8 cellular contexts compared by ENCODE assay signal in the genomic region with DNA sequence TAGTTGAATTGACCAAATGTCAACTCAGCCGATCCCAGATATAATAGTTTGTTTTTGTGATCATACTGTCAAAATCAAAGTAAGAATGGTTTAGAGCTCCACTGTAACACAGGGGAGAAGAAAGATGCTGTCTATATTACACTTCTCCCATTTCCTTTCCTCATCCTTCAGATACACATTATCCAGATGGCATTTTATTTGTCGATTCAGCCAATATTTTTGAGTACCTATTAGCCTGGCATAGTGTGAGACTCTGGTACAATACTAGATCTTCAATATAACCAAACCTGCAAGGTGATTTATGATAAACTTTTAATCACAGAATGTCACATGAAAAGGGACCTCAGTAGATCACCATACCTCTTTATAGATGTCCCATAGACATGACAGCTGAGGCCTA. TPM values are rescaled to one million over a fixed set of nuclear protein-coding genes. Genes with fewer than 3 reads are reported as not detected.
DNase-seq lines count a peak whose midpoint lies in the region; ATAC-seq and TF ChIP-seq lines count a peak whose summit lies in the region.
"Had no signal": no experiment of that assay in that cellular context is flagged by ENCODE, and none has a peak within 500 bp of the region (broad histone marks: within the 10 kb centered on the region; RNA-seq: fewer than 3 reads in every experiment).

No MANE protein-coding gene starts in this region.

- peaks cover 7% of the 10 kb centered on the region for H3K4me1 Mint-ChIP-seq in endothelial cell (ENCODE audit: unreplicated experiment)
- H3K4me1 Mint-ChIP-seq in progenitor cell of endocrine pancreas (ENCODE audit: low read depth) = peaks cover 18% of the 10 kb centered on the region

- no peaks in the 10 kb centered on the region for H4K20me1 ChIP-seq in GM23248 (ENCODE audit: insufficient read depth)
- H4K20me1 ChIP-seq in OCI-LY1 (ENCODE audit: insufficient read depth, low read length) = no peaks in the 10 kb centered on the region

- H3K27me3 ChIP-seq in GM23248 (replicated peaks; ENCODE audit: insufficient read depth) (no peaks in the 10 kb centered on the region), OCI-LY1 (ENCODE audit: insufficient read depth, low read length) (no peaks in the 10 kb centered on the region), upper lobe of right lung (no peaks in the 10 kb centered on the region)

- H2AFZ ChIP-seq in GM23248 = no peak overlapping the region
- no peak overlapping the region for H2AFZ ChIP-seq in OCI-LY1 (ENCODE audit: low read length)

- H3K4me2 ChIP-seq in GM23248 (ENCODE audit: unreplicated experiment) = peak overlapping the region; percentile 92
- H3K4me2 ChIP-seq in OCI-LY1 (ENCODE audit: low read length) = peak overlapping the region; percentile 94

- H3K9me3 Mint-ChIP-seq in endothelial cell (ENCODE audit: unreplicated experiment) = no peaks in the 10 kb centered on the region
- H3K9me3 Mint-ChIP-seq in progenitor cell of endocrine pancreas (ENCODE audit: low read depth) = no peaks in the 10 kb centered on the region

- H3K9ac ChIP-seq in GM23248 (peak overlapping the region; percentile 87), OCI-LY1 (ENCODE audit: low read length) (no peak overlapping the region)

- peak overlapping the region; percentile 93 for H3K4me3 Mint-ChIP-seq in endothelial cell (ENCODE audit: unreplicated experiment)
- H3K4me3 Mint-ChIP-seq in progenitor cell of endocrine pancreas (ENCODE audit: low read depth) = peak overlapping the region; percentile 99

- TF ChIP-seq CTCF in OCI-LY1 (IDR thresholded peaks at IDR 0.05; ENCODE audit: low read length) (no peak), endothelial cell (IDR thresholded peaks at IDR 0.05; ENCODE audit: unreplicated experiment) (no peak), progenitor cell of endocrine pancreas (IDR thresholded peaks at IDR 0.05; ENCODE audit: unreplicated experiment) (no peak), GM10248 (IDR thresholded peaks at IDR 0.05; ENCODE audit: control extremely low read depth, extremely low read depth, low read depth, missing control alignments) (no peak), upper lobe of right lung (IDR thresholded peaks at IDR 0.05) (no peak)

- H3K79me2 ChIP-seq in GM23248 (ENCODE audit: insufficient read depth) (peaks cover 63% of the 10 kb centered on the region), OCI-LY1 (ENCODE audit: insufficient read depth, low read length) (no peaks in the 10 kb centered on the region)

- POLR2A ChIA-PET in GM10248 (lab: Yijun Ruan, JAX) = no interaction called here

- no peaks in the 10 kb centered on the region for H3K36me3 Mint-ChIP-seq in endothelial cell (ENCODE audit: low read depth, unreplicated experiment)
- peaks cover 2% of the 10 kb centered on the region for H3K36me3 Mint-ChIP-seq in progenitor cell of endocrine pancreas (ENCODE audit: insufficient read depth)

- intact Hi-C loops in upper lobe of right lung (cut with DNase I) = no loop called here

- DNase-seq in GM23248 (no peak), endothelial cell (ENCODE audit: low spot score) (no peak), progenitor cell of endocrine pancreas (ENCODE audit: low spot score, unreplicated experiment) (no peak), GM10248 (ENCODE audit: extremely low spot score) (no peak), upper lobe of right lung (no peak), islet precursor cell (no peak)

- no peaks in the 10 kb centered on the region for H3K9me3 ChIP-seq in GM23248 (ENCODE audit: low read depth)
- H3K9me3 ChIP-seq in OCI-LY1 (ENCODE audit: low read length) = no peaks in the 10 kb centered on the region
- H3K9me3 ChIP-seq in upper lobe of right lung = no peaks in the 10 kb centered on the region
- H3K9me3 ChIP-seq: prostate gland had no signal

- H3K27me3 Mint-ChIP-seq in endothelial cell (ENCODE audit: unreplicated experiment) (peaks cover 4% of the 10 kb centered on the region), progenitor cell of endocrine pancreas (no peaks in the 10 kb centered on the region)

- H3F3A ChIP-seq in GM23248 (ENCODE audit: insufficient read depth) = no peaks in the 10 kb centered on the region; the same call in 1 of the 2 replicates
- no peaks in the 10 kb centered on the region for H3F3A ChIP-seq in OCI-LY1 (ENCODE audit: insufficient read depth, low read length)

- H3K9me2 ChIP-seq in GM23248 (ENCODE audit: insufficient read depth) (no peaks in the 10 kb centered on the region), OCI-LY1 (ENCODE audit: low read depth, low read length) (no peaks in the 10 kb centered on the region)

- WGBS in GM23248 (ENCODE audit: low coverage in 1 of 2, low lambda C conversion rate in 2 of 2, missing lambda C conversion rate in 2 of 2), 2 experiments = 99 to 100% methylated on average over 2 of the region's 2 CpGs

- H3K27ac ChIP-seq in GM23248 (no peak overlapping the region), OCI-LY1 (ENCODE audit: low read depth, low read length, poor library complexity, severe bottlenecking) (no peak overlapping the region), upper lobe of right lung (no peak overlapping the region)

- no peak for ATAC-seq in upper lobe of right lung

- H3K27ac Mint-ChIP-seq in endothelial cell (ENCODE audit: unreplicated experiment) = peak overlapping the region; percentile 61
- H3K27ac Mint-ChIP-seq in progenitor cell of endocrine pancreas = no peak overlapping the region

- CTCF ChIA-PET in GM10248 (lab: Yijun Ruan, JAX) = interaction anchor here (1.1 to 3.4 kb wide), 5 partner anchors 11 to 491 kb away, joined by 3 to 17 read pairs (median 5); a partner anchor contains a TSS

- H3K36me3 ChIP-seq in GM23248 (ENCODE audit: low read depth) (no peaks in the 10 kb centered on the region), OCI-LY1 (ENCODE audit: insufficient read depth, low read length) (peaks cover 9% of the 10 kb centered on the region; the same call in 1 of the 2 replicates), upper lobe of right lung (peaks cover 20% of the 10 kb centered on the region)
- H3K36me3 ChIP-seq: prostate gland had no signal

- in situ Hi-C loops in GM23248 (cut with MboI) = no loop called here

- H3K4me3 ChIP-seq in GM23248 (peak overlapping the region; percentile 85), OCI-LY1 (ENCODE audit: low read depth, low read length, poor library complexity, severe bottlenecking) (peak overlapping the region; percentile 84), upper lobe of right lung (no peak overlapping the region)

- H3K4me1 ChIP-seq in GM23248 (ENCODE audit: insufficient read depth) (peaks cover 22% of the 10 kb centered on the region), OCI-LY1 (ENCODE audit: insufficient read depth, low read length, severe bottlenecking) (peaks cover 29% of the 10 kb centered on the region), upper lobe of right lung (peaks cover 41% of the 10 kb centered on the region)

RNA-seq across cellular contexts. Expression of a gene that starts 1.7 kb away (rescaled TPM):
- 48.4 and 59.6 TPM in 2 replicates for total RNA-seq in GM23248 (2014; rRNA removed; shearing (Covaris generic))
- polyA plus RNA-seq in GM23248 (2016; fragmentation: Nextera tagmentation; extraction: Ambion mirVana) = 56.5 and 59.9 TPM in 2 replicates
- total RNA-seq in endothelial cell (ENCODE audit: unreplicated experiment) (61.5 TPM), progenitor cell of endocrine pancreas (84.7 and 85.7 TPM in 2 replicates), upper lobe of right lung (101 TPM)

RNA-seq across cellular contexts. Expression of a gene that starts 5.2 kb away (rescaled TPM):
- 11.1 and 15.6 TPM in 2 replicates for total RNA-seq in GM23248 (2014; rRNA removed; shearing (Covaris generic))
- 6.0 and 6.5 TPM in 2 replicates for polyA plus RNA-seq in GM23248 (2016; fragmentation: Nextera tagmentation; extraction: Ambion mirVana)
- total RNA-seq in endothelial cell (ENCODE audit: unreplicated experiment) = 17.5 TPM
- 14.8 and 15.1 TPM in 2 replicates for total RNA-seq in progenitor cell of endocrine pancreas
- total RNA-seq in upper lobe of right lung = 14.4 TPM
